ENCODE assay signal across 22 cellular contexts in genomic region chr4:159463235-159463634, GRCh38.
"Had no signal": no experiment of that assay in that cellular context is flagged by ENCODE, and none has a peak within 500 bp of the region (broad histone marks: within the 10 kb centered on the region; RNA-seq: fewer than 3 reads in every experiment).

No MANE protein-coding gene starts in this region.

- H3K36me3 ChIP-seq: colonic mucosa, heart right ventricle, lower lobe of right lung, right atrium auricular region, tibial artery had no signal

- H3K27ac ChIP-seq: colonic mucosa, heart right ventricle, lower lobe of right lung, psoas muscle, right atrium auricular region, tibial artery had no signal

- H3K4me3 ChIP-seq: colonic mucosa, heart right ventricle, lower lobe of right lung, psoas muscle, right atrium auricular region, tibial artery had no signal

- H3K27me3 Mint-ChIP-seq: activated B cell treated with CpG ODN at 0.5 μM for 24 hours had no signal

- H3K27ac Mint-ChIP-seq: activated B cell treated with CpG ODN at 0.5 μM for 24 hours; activated CD4-positive, alpha-beta T cell treated with anti-CD3 and anti-CD28 coated beads for 36 hours; activated naive CD8-positive, alpha-beta T cell treated with anti-CD3 and anti-CD28 coated beads for 36 hours; naive thymus-derived CD4-positive, alpha-beta T cell had no signal

- H3K9me3 ChIP-seq: colonic mucosa had no signal

- ATAC-seq: activated CD4-positive, alpha-beta T cell treated with anti-CD3 and anti-CD28 coated beads for 36 hours; activated T-cell treated with anti-CD3 and anti-CD28 coated beads, Interleukin-2, amount 50 U/mL, for 4 hours; heart right ventricle; lower lobe of right lung; naive thymus-derived CD4-positive, alpha-beta T cell; psoas muscle; stimulated activated naive CD8-positive, alpha-beta T cell treated with anti-CD3 and anti-CD28 coated beads, Interleukin-15, Interleukin-2, amounts not matched to agents 100 U/mL and 50 U/mL, for 24 hours had no signal

- H3K4me1 Mint-ChIP-seq: activated B cell treated with CpG ODN at 0.5 μM for 24 hours; activated CD4-positive, alpha-beta T cell treated with anti-CD3 and anti-CD28 coated beads for 36 hours; activated naive CD8-positive, alpha-beta T cell treated with anti-CD3 and anti-CD28 coated beads for 36 hours; naive thymus-derived CD4-positive, alpha-beta T cell had no signal

- H3K27me3 ChIP-seq: colonic mucosa, heart right ventricle, right atrium auricular region, tibial artery had no signal

- FAIRE-seq: astrocyte, bronchial epithelial cell, kidney had no signal

- H3K36me3 Mint-ChIP-seq: activated naive CD8-positive, alpha-beta T cell treated with anti-CD3 and anti-CD28 coated beads for 36 hours had no signal

- H3K4me1 ChIP-seq: colonic mucosa, heart right ventricle, lower lobe of right lung, psoas muscle, right atrium auricular region, tibial artery had no signal

- H3K4me3 Mint-ChIP-seq: activated B cell treated with CpG ODN at 0.5 μM for 24 hours; activated CD4-positive, alpha-beta T cell treated with anti-CD3 and anti-CD28 coated beads for 36 hours; activated naive CD8-positive, alpha-beta T cell treated with anti-CD3 and anti-CD28 coated beads for 36 hours; activated T-cell treated with anti-CD3 and anti-CD28 coated beads, Interleukin-2, amount 50 U/mL, for 4 hours; naive thymus-derived CD4-positive, alpha-beta T cell had no signal

- DNase-seq: activated B cell treated with CpG ODN at 0.5 μM for 24 hours; activated CD4-positive, alpha-beta T cell treated with anti-CD3 and anti-CD28 coated beads for 36 hours; activated CD4-positive, alpha-beta T cell treated with anti-CD3 and anti-CD28 coated beads, Interleukin-2, amount 50 U/mL, for 4 hours; activated CD8-positive, alpha-beta memory T cell treated with anti-CD3 and anti-CD28 coated beads, Interleukin-2, amount 50 U/mL, for 48 hours; activated naive CD4-positive, alpha-beta T cell treated with Interleukin-2 at 50 U/mL for 16 hours; activated naive CD8-positive, alpha-beta T cell treated with anti-CD3 and anti-CD28 coated beads for 36 hours; activated T-cell treated with anti-CD3 and anti-CD28 coated beads, Interleukin-2, amount 50 U/mL, for 4 hours; colonic mucosa; heart right ventricle; kidney; lower lobe of right lung; naive thymus-derived CD4-positive, alpha-beta T cell; psoas muscle; stimulated activated CD4-positive, alpha-beta T cell treated with anti-CD3 and anti-CD28 coated beads, Interleukin-12 subunit alpha, Interleukin-12 subunit beta, amount 100 ng/mL, for 4 hours; stimulated activated CD4-positive, alpha-beta T cell treated with anti-CD3 and anti-CD28 coated beads, Interleukin-4, amount 100 ng/mL, for 4 hours; stimulated activated naive CD8-positive, alpha-beta T cell treated with anti-CD3 and anti-CD28 coated beads, Interleukin-15, Interleukin-2, amounts not matched to agents 100 U/mL and 50 U/mL, for 24 hours; substantia nigra; T-helper 1 cell; tibial artery had no signal
